Comparison of ENCODE assay signal across 8 cellular contexts in genomic region chr2:159249955-159250723, GRCh38. TPM values are rescaled to one million over a fixed set of nuclear protein-coding genes. Genes with fewer than 3 reads are reported as not detected.
DNase-seq lines count a peak whose midpoint lies in the region; ATAC-seq and TF ChIP-seq lines count a peak whose summit lies in the region.

No MANE protein-coding gene starts in this region.

- no peaks in the 10 kb centered on the region for H3K27me3 Mint-ChIP-seq in osteocyte (ENCODE audit: unreplicated experiment)

- H3K27me3 ChIP-seq in esophagus squamous epithelium, result no peaks in the 10 kb centered on the region

- H3K9me2 ChIP-seq in OCI-LY7 (ENCODE audit: insufficient read depth, low read length), result no peaks in the 10 kb centered on the region

- no peak overlapping the region for H3K4me3 Mint-ChIP-seq in osteocyte (ENCODE audit: unreplicated experiment)

- H3K4me1 ChIP-seq in OCI-LY7 (ENCODE audit: insufficient read depth, low read length, poor library complexity, severe bottlenecking) (no peaks in the 10 kb centered on the region), esophagus squamous epithelium (peaks cover 5 to 20% (median 7%) of the 10 kb centered on the region in 3 donors)

- no peak overlapping the region for H2AFZ ChIP-seq in OCI-LY7 (ENCODE audit: low read length)

- peaks cover 54% of the 10 kb centered on the region for H3K36me3 Mint-ChIP-seq in osteocyte (ENCODE audit: unreplicated experiment)

- peak; percentile 56 for ATAC-seq in HG02885 (IDR thresholded peaks at IDR 0.05; ENCODE audit: poor library complexity, unreplicated experiment)
- ATAC-seq in GM19467 (IDR thresholded peaks at IDR 0.05; ENCODE audit: unreplicated experiment), result no peak
- no peak for ATAC-seq in GM19455 (IDR thresholded peaks at IDR 0.05; ENCODE audit: unreplicated experiment)

- H3K4me3 ChIP-seq in OCI-LY7 (ENCODE audit: low read depth, low read length, poor library complexity, severe bottlenecking) (no peak overlapping the region), esophagus squamous epithelium (no peak overlapping the region)

- H3K9me3 ChIP-seq in OCI-LY7 (ENCODE audit: low read length) (no peaks in the 10 kb centered on the region), esophagus squamous epithelium (no peaks in the 10 kb centered on the region)

- TF ChIP-seq POLR2A in esophagus squamous epithelium (IDR thresholded peaks at IDR 0.05), result no peak

- peaks cover 8% of the 10 kb centered on the region for H3K4me1 Mint-ChIP-seq in osteocyte (ENCODE audit: unreplicated experiment)

- H3K27ac ChIP-seq in OCI-LY7 (ENCODE audit: low read depth, low read length, poor library complexity, severe bottlenecking) (no peak overlapping the region), esophagus squamous epithelium (peak overlapping the region; percentile 32 to 86 (median 63))

- peak overlapping the region; percentile 10 for H3K27ac Mint-ChIP-seq in osteocyte (ENCODE audit: unreplicated experiment)

- no peaks in the 10 kb centered on the region for H4K20me1 ChIP-seq in OCI-LY7 (ENCODE audit: insufficient read depth, low read length)

- DNase-seq in GF-D8 (lab: John Stamatoyannopoulos, UW) (peak; percentile 95), OCI-LY7 (ENCODE audit: low spot score) (peak; percentile 8), esophagus squamous epithelium (lab: John Stamatoyannopoulos, UW) (no peak), osteocyte (ENCODE audit: extremely low spot score, unreplicated experiment) (no peak)
- DNase-seq in activated CD4-positive, CD25-positive, alpha-beta regulatory T cell (lab: John Stamatoyannopoulos, UW), result no peak

- TF ChIP-seq CTCF in OCI-LY7 (conservative IDR thresholded peaks at IDR 0.05; ENCODE audit: low read length) (no peak), esophagus squamous epithelium (IDR thresholded peaks at IDR 0.05) (peak in 1 of 6 experiments; percentile 11), osteocyte (IDR thresholded peaks at IDR 0.05) (no peak)

- BruUV-seq in OCI-LY7 (replicated peaks; lab: Mats Ljungman, UMichigan), result no TSS peak

- H3K9me3 Mint-ChIP-seq in osteocyte (ENCODE audit: unreplicated experiment), result peaks cover 5% of the 10 kb centered on the region

- POLR2A ChIA-PET in OCI-LY7 (lab: Charles Lee), result interaction anchor here (0.6 to 1.4 kb wide), 3 partner anchors 10 to 1673 kb away, joined by 3 to 5 read pairs (median 5); no protein-coding TSS in a partner anchor

- CTCF ChIA-PET in OCI-LY7 (lab: Charles Lee; ENCODE audit: unreplicated experiment), result no interaction called here

- WGBS in esophagus squamous epithelium, 2 donors, result 24 to 46% methylated on average over 8 of the region's 8 CpGs

- H3K79me2 ChIP-seq in OCI-LY7 (ENCODE audit: insufficient read depth, low read depth, low read length), result no peaks in the 10 kb centered on the region

- intact Hi-C loops in OCI-LY7 (cut with micrococcal nuclease; ENCODE audit: unreplicated experiment), result no loop called here
- intact Hi-C loops in esophagus squamous epithelium (cut with DNase I), result no loop called here

- H3K36me3 ChIP-seq in OCI-LY7 (ENCODE audit: insufficient read depth, low read length) (no peaks in the 10 kb centered on the region), esophagus squamous epithelium (peaks cover 5 to 40% (median 5%) of the 10 kb centered on the region in 3 donors)

- H3K4me2 ChIP-seq in OCI-LY7 (ENCODE audit: low read length), result no peak overlapping the region

RNA-seq across cellular contexts. Expression of gene WDSUB1, which starts 36.4 kb away (rescaled TPM):
- total RNA-seq in OCI-LY7 (2014; rRNA removed; shearing (Covaris generic)), result 2.4 and 3.7 TPM in 2 replicates
- total RNA-seq in OCI-LY7 (2022), result 5.3 and 5.5 TPM in 2 replicates
- total RNA-seq in esophagus squamous epithelium, result 1 to 10 TPM; 4.9 to 7.1 (median 5.9) TPM
- 14.7 and 15.4 TPM in 2 replicates for total RNA-seq in osteocyte

Comparison
In these comparisons a context has a peak if more than half of its experiments do, and no peak if none do; other contexts are left out.
1. DNase-seq: peak in GF-D8 (single experiment) and OCI-LY7 (single experiment); none in esophagus squamous epithelium (single experiment), osteocyte (single experiment) and activated CD4-positive, CD25-positive, alpha-beta regulatory T cell (0 of 4).